ENCODE assay signal across 22 cellular contexts in the genomic region with DNA sequence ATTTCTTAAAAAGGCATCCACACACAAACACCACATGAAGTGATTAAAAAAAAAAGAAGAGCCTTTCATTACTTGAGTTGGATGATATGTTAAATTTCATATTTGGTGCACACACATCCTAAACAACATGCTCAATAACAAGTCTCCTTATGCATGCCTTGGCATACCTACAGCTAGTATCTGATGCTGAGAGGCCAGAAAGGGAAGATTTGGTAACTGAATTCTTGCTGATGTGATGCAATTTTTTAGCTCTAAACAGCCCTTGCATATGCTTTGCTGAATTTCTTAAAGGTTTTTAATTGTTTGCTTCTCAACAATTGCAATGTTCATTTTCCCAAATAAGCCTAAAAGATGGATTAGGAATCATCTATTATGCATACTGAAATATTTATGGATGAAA.
"Had no signal": no experiment of that assay in that cellular context is flagged by ENCODE, and none has a peak within 500 bp of the region (broad histone marks: within the 10 kb centered on the region; RNA-seq: fewer than 3 reads in every experiment).

No MANE protein-coding gene starts in this region.

- H3K27me3 ChIP-seq: ascending aorta, body of pancreas, MG63, SJCRH30 had no signal

- H3K36me3 ChIP-seq: ascending aorta, MG63, SJCRH30 had no signal

- DNase-seq: activated CD4-positive, alpha-beta memory T cell treated with anti-CD3 and anti-CD28 coated beads, Interleukin-2, amount 10 ng/mL, durations not matched to agents 7 days and 5 days; activated CD4-positive, alpha-beta T cell treated with anti-CD3 and anti-CD28 coated beads, Interleukin-2, amount 50 U/mL, for 1 hour; activated CD4-positive, CD25-positive, alpha-beta regulatory T cell; activated naive CD4-positive, alpha-beta T cell treated with anti-CD3 and anti-CD28 coated beads, Interleukin-2, amount 50 U/mL, for 16 hours; activated naive CD8-positive, alpha-beta T cell treated with anti-CD3 and anti-CD28 coated beads, Interleukin-2, amount 10 ng/mL, durations not matched to agents 7 days and 5 days; activated T-cell treated with anti-CD3 and anti-CD28 coated beads, Interleukin-2, amount 50 U/mL, for 72 hours; amniotic stem cell; body of pancreas; MG63; MV-4-11; NCI-H1092 treated with DMSO at 0.1 percent for 48 hours; NCI-H1417 treated with DMSO at 0.1 percent for 48 hours; NCI-H1694; NCI-H2029 treated with DMSO at 0.1 percent for 48 hours; NCI-H345; NCI-H510A; NCI-H526 treated with DMSO at 0.1 percent for 48 hours; NCI-H82; SJCRH30; SK-N-SH; T-helper 1 cell had no signal

- H3K9me3 ChIP-seq: ascending aorta, body of pancreas, MG63, SJCRH30, SK-N-SH had no signal

- ATAC-seq: activated T-cell treated with anti-CD3 and anti-CD28 coated beads, Interleukin-2, amount 50 U/mL, for 72 hours had no signal

- H3K4me3 ChIP-seq: ascending aorta, body of pancreas, MG63, SJCRH30 had no signal

- H3K4me1 ChIP-seq: ascending aorta, SJCRH30 had no signal
